In genomic region chr1:29960156-29960755, GRCh38 we compare ENCODE assay signal across 25 cellular contexts.
DNase-seq lines count a peak whose midpoint lies in the region; ATAC-seq and TF ChIP-seq lines count a peak whose summit lies in the region.
"Had no signal": no experiment of that assay in that cellular context is flagged by ENCODE, and none has a peak within 500 bp of the region (broad histone marks: within the 10 kb centered on the region; RNA-seq: fewer than 3 reads in every experiment).

No MANE protein-coding gene starts in this region.

- H3K4me3 Mint-ChIP-seq in natural killer cell treated with Interleukin-12 subunit alpha and Interleukin-12 subunit beta and Interleukin-15 and Interleukin-18, amount 100 ng/mL, for 72 hours, result no peak overlapping the region
- no peak overlapping the region for H3K4me3 Mint-ChIP-seq in natural killer cell
- no peak overlapping the region for H3K4me3 Mint-ChIP-seq in stimulated activated effector memory CD8-positive, alpha-beta T cell treated with anti-CD3 and anti-CD28 coated beads, Interleukin-12 subunit alpha, Interleukin-12 subunit beta, amount 100 ng/mL, for 72 hours

- H3K9me3 ChIP-seq in sigmoid colon, result no peaks in the 10 kb centered on the region
- H3K9me3 ChIP-seq: Peyer's patch had no signal

- DNase-seq in natural killer cell treated with Interleukin-12 subunit alpha and Interleukin-12 subunit beta and Interleukin-15 and Interleukin-18, amount 100 ng/mL, for 72 hours (ENCODE audit: low spot score), result peak; percentile 50
- DNase-seq in natural killer cell, result no peak
- DNase-seq in islet precursor cell, result peak; percentile 48
- DNase-seq in sigmoid colon, result peak; percentile 52
- DNase-seq in foreskin fibroblast, result no peak
- DNase-seq in stimulated activated effector memory CD8-positive, alpha-beta T cell treated with anti-CD3 and anti-CD28 coated beads, Interleukin-12 subunit alpha, Interleukin-12 subunit beta, amount 100 ng/mL, for 72 hours (ENCODE audit: low spot score in 2 of 2), result no peak
- DNase-seq in activated CD4-positive, CD25-positive, alpha-beta regulatory T cell (lab: John Stamatoyannopoulos, UW), result no peak
- DNase-seq: 8988T, ACHN, GM23248, MM.1S, NCI-H1417, NCI-H1694 treated with DMSO at 0.1 percent for 48 hours, NCI-H2081, NCI-H2227 treated with DMSO at 0.1 percent for 48 hours, NCI-H510A, NCI-H69, OCI-M1, SHP77 treated with DMSO at 0.1 percent for 48 hours had no signal

- no peak for ATAC-seq in natural killer cell treated with Interleukin-12 subunit alpha and Interleukin-12 subunit beta and Interleukin-15 and Interleukin-18, amount 100 ng/mL, for 72 hours
- ATAC-seq in natural killer cell, result no peak
- ATAC-seq in GM18498 (IDR thresholded peaks at IDR 0.05; ENCODE audit: unreplicated experiment), result no peak
- ATAC-seq in stimulated activated effector memory CD8-positive, alpha-beta T cell treated with anti-CD3 and anti-CD28 coated beads, Interleukin-12 subunit alpha, Interleukin-12 subunit beta, amount 100 ng/mL, for 72 hours, result no peak
- ATAC-seq: HCT116 had no signal

- H3K27me3 Mint-ChIP-seq in natural killer cell treated with Interleukin-12 subunit alpha and Interleukin-12 subunit beta and Interleukin-15 and Interleukin-18, amount 100 ng/mL, for 72 hours, result peaks cover 3 to 14% of the 10 kb centered on the region in 2 donors
- peaks cover 2 to 22% of the 10 kb centered on the region in 2 donors for H3K27me3 Mint-ChIP-seq in natural killer cell (ENCODE audit: low read depth in 2 of 2)

- 72 to 81% methylated on average over 10 of the region's 10 CpGs for WGBS in sigmoid colon, 2 donors

- TF ChIP-seq CTCF in natural killer cell (IDR thresholded peaks at IDR 0.05), result no peak
- TF ChIP-seq CTCF in sigmoid colon (IDR thresholded peaks at IDR 0.05), result no peak
- TF ChIP-seq CTCF in foreskin fibroblast (IDR thresholded peaks at IDR 0.05; ENCODE audit: low read depth, low read length), result no peak

- H3K36me3 Mint-ChIP-seq in natural killer cell treated with Interleukin-12 subunit alpha and Interleukin-12 subunit beta and Interleukin-15 and Interleukin-18, amount 100 ng/mL, for 72 hours, result no peaks in the 10 kb centered on the region
- no peaks in the 10 kb centered on the region for H3K36me3 Mint-ChIP-seq in natural killer cell
- no peaks in the 10 kb centered on the region for H3K36me3 Mint-ChIP-seq in stimulated activated effector memory CD8-positive, alpha-beta T cell treated with anti-CD3 and anti-CD28 coated beads, Interleukin-12 subunit alpha, Interleukin-12 subunit beta, amount 100 ng/mL, for 72 hours
- H3K36me3 Mint-ChIP-seq: IgD-negative memory B cell had no signal

- no peaks in the 10 kb centered on the region for H3K4me1 ChIP-seq in sigmoid colon
- H3K4me1 ChIP-seq: Peyer's patch had no signal

- H3K36me3 ChIP-seq in sigmoid colon, result no peaks in the 10 kb centered on the region
- H3K36me3 ChIP-seq: Peyer's patch had no signal

- no peak for TF ChIP-seq POLR2A in sigmoid colon (IDR thresholded peaks at IDR 0.05)

- H3K4me3 ChIP-seq in sigmoid colon, result no peak overlapping the region
- H3K4me3 ChIP-seq in foreskin fibroblast (ENCODE audit: low read depth in 1 of 2, low read length in 2 of 2), result no peak overlapping the region
- H3K4me3 ChIP-seq: GM23248, Peyer's patch had no signal

- peaks cover 6 to 13% of the 10 kb centered on the region in 2 donors for H3K4me1 Mint-ChIP-seq in natural killer cell treated with Interleukin-12 subunit alpha and Interleukin-12 subunit beta and Interleukin-15 and Interleukin-18, amount 100 ng/mL, for 72 hours (ENCODE audit: low read depth in 2 of 2)
- peaks cover 6% of the 10 kb centered on the region in 2 donors for H3K4me1 Mint-ChIP-seq in natural killer cell
- peaks cover 14% of the 10 kb centered on the region for H3K4me1 Mint-ChIP-seq in stimulated activated effector memory CD8-positive, alpha-beta T cell treated with anti-CD3 and anti-CD28 coated beads, Interleukin-12 subunit alpha, Interleukin-12 subunit beta, amount 100 ng/mL, for 72 hours

- peaks cover 0 to 18% (median 5%) of the 10 kb centered on the region in 3 donors for H3K27me3 ChIP-seq in sigmoid colon
- H3K27me3 ChIP-seq: Peyer's patch had no signal

- no peak overlapping the region for H3K27ac ChIP-seq in sigmoid colon
- H3K27ac ChIP-seq: GM23248, HL-60, KMS-11, Peyer's patch had no signal

- H3K9me3 Mint-ChIP-seq in natural killer cell treated with Interleukin-12 subunit alpha and Interleukin-12 subunit beta and Interleukin-15 and Interleukin-18, amount 100 ng/mL, for 72 hours, result no peaks in the 10 kb centered on the region
- H3K9me3 Mint-ChIP-seq in natural killer cell, result no peaks in the 10 kb centered on the region
- H3K9me3 Mint-ChIP-seq in stimulated activated effector memory CD8-positive, alpha-beta T cell treated with anti-CD3 and anti-CD28 coated beads, Interleukin-12 subunit alpha, Interleukin-12 subunit beta, amount 100 ng/mL, for 72 hours, result peaks cover 5% of the 10 kb centered on the region

- intact Hi-C loops in natural killer cell (cut with micrococcal nuclease) (no loop called here), sigmoid colon (cut with DNase I) (no loop called here)

- TF ChIP-seq EP300 in sigmoid colon (IDR thresholded peaks at IDR 0.05), result no peak

- H3K27ac Mint-ChIP-seq in natural killer cell treated with Interleukin-12 subunit alpha and Interleukin-12 subunit beta and Interleukin-15 and Interleukin-18, amount 100 ng/mL, for 72 hours, result no peak overlapping the region
- H3K27ac Mint-ChIP-seq in natural killer cell, result no peak overlapping the region
- no peak overlapping the region for H3K27ac Mint-ChIP-seq in stimulated activated effector memory CD8-positive, alpha-beta T cell treated with anti-CD3 and anti-CD28 coated beads, Interleukin-12 subunit alpha, Interleukin-12 subunit beta, amount 100 ng/mL, for 72 hours
- H3K27ac Mint-ChIP-seq: IgD-negative memory B cell had no signal

Comparison
In these comparisons a context has a peak if more than half of its experiments do, and no peak if none do; other contexts are left out.
1. DNase-seq: peak in natural killer cell treated with Interleukin-12 subunit alpha and Interleukin-12 subunit beta and Interleukin-15 and Interleukin-18, amount 100 ng/mL, for 72 hours (single experiment), islet precursor cell (single experiment) and sigmoid colon (single experiment); none in natural killer cell (single experiment), foreskin fibroblast (0 of 2), stimulated activated effector memory CD8-positive, alpha-beta T cell treated with anti-CD3 and anti-CD28 coated beads, Interleukin-12 subunit alpha, Interleukin-12 subunit beta, amount 100 ng/mL, for 72 hours (0 of 2) and activated CD4-positive, CD25-positive, alpha-beta regulatory T cell (0 of 4).